19 cellular contexts compared by ENCODE assay signal in the genomic region with DNA sequence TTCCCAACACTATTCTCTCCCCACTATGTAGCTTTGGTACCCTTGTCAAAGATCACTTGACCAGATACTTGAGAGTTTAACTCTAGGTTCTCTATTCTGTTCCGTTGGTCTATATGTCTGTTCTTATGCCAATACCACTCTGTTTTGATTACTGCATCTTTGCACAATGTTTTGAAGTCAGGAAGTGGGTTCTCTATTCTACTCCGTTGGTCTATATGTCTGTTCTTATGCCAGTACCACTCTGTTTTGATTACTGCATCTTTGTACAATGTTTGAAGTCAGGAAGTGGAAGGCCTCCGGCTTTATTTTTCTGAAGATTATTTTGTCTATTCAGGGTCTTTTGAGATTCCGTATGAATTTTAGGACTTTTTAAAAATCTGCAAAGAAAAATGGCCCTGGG.
"Had no signal": no experiment of that assay in that cellular context is flagged by ENCODE, and none has a peak within 500 bp of the region (broad histone marks: within the 10 kb centered on the region; RNA-seq: fewer than 3 reads in every experiment).

No MANE protein-coding gene starts in this region.

- H3K4me3 Mint-ChIP-seq: stimulated activated naive B cell treated with anti-CD40 and anti-IgM and Interleukin-4, amounts not matched to agents 10 μg/mL and 1 μg/mL and 100 μg/mL, for 72 hours; stimulated activated naive CD8-positive, alpha-beta T cell treated with anti-CD3 and anti-CD28 coated beads, Interleukin-15, amount 100 ng/mL, for 72 hours had no signal

- H3K4me1 ChIP-seq: testis had no signal

- H3K27me3 Mint-ChIP-seq: stimulated activated naive B cell treated with anti-CD40 and anti-IgM and Interleukin-4, amounts not matched to agents 10 μg/mL and 1 μg/mL and 100 μg/mL, for 72 hours; stimulated activated naive CD8-positive, alpha-beta T cell treated with anti-CD3 and anti-CD28 coated beads, Interleukin-15, amount 100 ng/mL, for 72 hours had no signal

- H3K9me3 ChIP-seq: testis, vagina had no signal

- H3K27ac Mint-ChIP-seq: stimulated activated naive CD8-positive, alpha-beta T cell treated with anti-CD3 and anti-CD28 coated beads, Interleukin-15, amount 100 ng/mL, for 72 hours had no signal

- H3K27ac ChIP-seq: heart right ventricle, right atrium auricular region, sigmoid colon, skin epidermis, testis, tibial nerve, upper lobe of right lung, vagina had no signal

- ATAC-seq: esophagus mucosa; heart right ventricle; left lobe of liver; mucosa of descending colon; stimulated activated naive B cell treated with anti-CD40 and anti-IgM and Interleukin-4, amounts not matched to agents 10 μg/mL and 1 μg/mL and 100 μg/mL, for 72 hours; stimulated activated naive CD8-positive, alpha-beta T cell treated with anti-CD3 and anti-CD28 coated beads, Interleukin-15, amount 100 ng/mL, for 72 hours; upper lobe of right lung had no signal

- DNase-seq: effector memory CD4-positive, alpha-beta T cell; heart right ventricle; hypothalamus; islet precursor cell; mammary epithelial cell; mucosa of descending colon; sigmoid colon; stimulated activated CD4-positive, alpha-beta T cell treated with anti-CD3 and anti-CD28 coated beads, Interleukin-2, amount 100 ng/mL, for 24 hours; stimulated activated CD4-positive, alpha-beta T cell treated with anti-CD3 and anti-CD28 coated beads, Interleukin-4, amount 100 ng/mL, for 4 hours; stimulated activated naive B cell treated with anti-CD40 and anti-IgM and Interleukin-4, amounts not matched to agents 10 μg/mL and 1 μg/mL and 100 μg/mL, for 72 hours; stimulated activated naive CD8-positive, alpha-beta T cell treated with anti-CD3 and anti-CD28 coated beads, Interleukin-15, amount 100 ng/mL, for 72 hours; testis; upper lobe of right lung had no signal

- H3K4me3 ChIP-seq: heart right ventricle, mucosa of descending colon, right atrium auricular region, sigmoid colon, skin epidermis, testis, tibial nerve, upper lobe of right lung, vagina had no signal

- H3K36me3 ChIP-seq: vagina had no signal

- H3K27me3 ChIP-seq: heart right ventricle, right atrium auricular region, sigmoid colon, testis, tibial nerve, upper lobe of right lung, vagina had no signal
